Comparison of ENCODE assay signal across 1 cellular context in genomic region chr10:109912335-109913282, GRCh38.
TF ChIP-seq lines count a peak whose summit lies in the region.

No MANE protein-coding gene starts in this region.

TF ChIP-seq in H1, 55 proteins besides CTCF, POLR2A, EP300 and RAD21 (continued from another document):
- no peak for TF ChIP-seq SP1 (IDR thresholded peaks at IDR 0.05; ENCODE audit: low read depth, low read length)
- TF ChIP-seq USF2 (IDR thresholded peaks at IDR 0.05; ENCODE audit: low read length): no peak
- TF ChIP-seq SIX5 (IDR thresholded peaks at IDR 0.05; ENCODE audit: low read depth, low read length): no peak
- TF ChIP-seq RBBP5 (IDR thresholded peaks at IDR 0.05; ENCODE audit: borderline replicate concordance, low read depth, low read length): no peak
- no peak for TF ChIP-seq SUZ12 (IDR thresholded peaks at IDR 0.05; ENCODE audit: low read length)
